ENCODE assay signal across 23 cellular contexts in genomic region chr5:150206076-150206779, GRCh38. TPM values are rescaled to one million over a fixed set of nuclear protein-coding genes. Genes with fewer than 3 reads are reported as not detected.
"Had no signal": no experiment of that assay in that cellular context is flagged by ENCODE, and none has a peak within 500 bp of the region (broad histone marks: within the 10 kb centered on the region; RNA-seq: fewer than 3 reads in every experiment).

No MANE protein-coding gene starts in this region.

- H3K36me3 Mint-ChIP-seq: memory B cell; stimulated activated memory B cell treated with anti-CD40 and anti-IgM and Interleukin-4, amounts not matched to agents 10 μg/mL and 1 μg/mL and 100 μg/mL, for 72 hours had no signal

- FAIRE-seq: kidney had no signal

- H3K9me3 Mint-ChIP-seq: activated T-helper 17 cell treated with anti-CD3 and anti-CD28 coated beads, Interleukin-2, amount 50 U/mL, for 72 hours; memory B cell; nephron; stimulated activated memory B cell treated with anti-CD40 and anti-IgM and Interleukin-4, amounts not matched to agents 10 μg/mL and 1 μg/mL and 100 μg/mL, for 72 hours had no signal

- H3K4me3 ChIP-seq: gastroesophageal sphincter, left ventricle myocardium inferior, prostate gland, spleen had no signal

- H3K4me1 ChIP-seq: gastroesophageal sphincter, prostate gland had no signal

- ATAC-seq: activated CD4-positive, alpha-beta T cell treated with anti-CD3 and anti-CD28 coated beads for 36 hours; activated T-helper 17 cell treated with anti-CD3 and anti-CD28 coated beads, Interleukin-2, amount 50 U/mL, for 72 hours; gastroesophageal sphincter; sciatic nerve; stimulated activated memory B cell treated with anti-CD40 and anti-IgM and Interleukin-4, amounts not matched to agents 10 μg/mL and 1 μg/mL and 100 μg/mL, for 72 hours had no signal

- H3K27ac ChIP-seq: brain microvascular endothelial cell, epithelial cell of prostate, gastroesophageal sphincter, left ventricle myocardium inferior, prostate gland, spleen, VCaP had no signal

- H3K9me3 ChIP-seq: gastroesophageal sphincter, left ventricle myocardium inferior, prostate gland, spleen had no signal

- H3K36me3 ChIP-seq: brain microvascular endothelial cell, gastroesophageal sphincter, left ventricle myocardium inferior, prostate gland, spleen had no signal

- H3K4me1 Mint-ChIP-seq: activated T-helper 17 cell treated with anti-CD3 and anti-CD28 coated beads, Interleukin-2, amount 50 U/mL, for 72 hours had no signal

- H3K27ac Mint-ChIP-seq: activated CD4-positive, alpha-beta T cell treated with anti-CD3 and anti-CD28 coated beads for 36 hours; activated T-helper 17 cell treated with anti-CD3 and anti-CD28 coated beads, Interleukin-2, amount 50 U/mL, for 72 hours; memory B cell; nephron; stimulated activated memory B cell treated with anti-CD40 and anti-IgM and Interleukin-4, amounts not matched to agents 10 μg/mL and 1 μg/mL and 100 μg/mL, for 72 hours had no signal

- H3K27me3 ChIP-seq: brain microvascular endothelial cell had no signal

- H3K4me3 Mint-ChIP-seq: activated CD4-positive, alpha-beta T cell treated with anti-CD3 and anti-CD28 coated beads for 36 hours; activated T-helper 17 cell treated with anti-CD3 and anti-CD28 coated beads, Interleukin-2, amount 50 U/mL, for 72 hours; memory B cell; nephron; stimulated activated memory B cell treated with anti-CD40 and anti-IgM and Interleukin-4, amounts not matched to agents 10 μg/mL and 1 μg/mL and 100 μg/mL, for 72 hours had no signal

- DNase-seq: activated CD4-positive, alpha-beta T cell treated with anti-CD3 and anti-CD28 coated beads for 36 hours; activated naive CD4-positive, alpha-beta T cell treated with anti-CD3 and anti-CD28 coated beads, Interleukin-2, amount 50 U/mL, for 16 hours; activated T-cell treated with anti-CD3 and anti-CD28 coated beads for 4 hours; amniotic stem cell; brain microvascular endothelial cell; effector memory CD4-positive, alpha-beta T cell; left ventricle myocardium inferior; spleen; stimulated activated CD4-positive, alpha-beta T cell treated with anti-CD3 and anti-CD28 coated beads, Interleukin-1b, Interleukin-23, amount 100 ng/mL, for 48 hours; substantia nigra; T-helper 9 cell; trophoblast cell had no signal

RNA-seq across cellular contexts. Expression of gene SLC6A7, which starts 16.4 kb away (rescaled TPM):
- total RNA-seq: activated CD4-positive, alpha-beta T cell treated with anti-CD3 and anti-CD28 coated beads for 36 hours; activated T-helper 17 cell treated with anti-CD3 and anti-CD28 coated beads, Interleukin-2, amount 50 U/mL, for 72 hours; gastroesophageal sphincter; kidney; left ventricle myocardium inferior; omental fat pad; prostate gland; sciatic nerve; spleen had no signal

RNA-seq across cellular contexts. Expression of gene CDX1, which starts 39.6 kb away (rescaled TPM):
- total RNA-seq: activated CD4-positive, alpha-beta T cell treated with anti-CD3 and anti-CD28 coated beads for 36 hours; activated T-helper 17 cell treated with anti-CD3 and anti-CD28 coated beads, Interleukin-2, amount 50 U/mL, for 72 hours; gastroesophageal sphincter; kidney; left ventricle myocardium inferior; omental fat pad; sciatic nerve had no signal

RNA-seq across cellular contexts. Expression of gene PDGFRB, which starts 50.6 kb away (rescaled TPM):
- total RNA-seq: activated CD4-positive, alpha-beta T cell treated with anti-CD3 and anti-CD28 coated beads for 36 hours had no signal
